ENCODE assay signal across 8 cellular contexts in the genomic region with DNA sequence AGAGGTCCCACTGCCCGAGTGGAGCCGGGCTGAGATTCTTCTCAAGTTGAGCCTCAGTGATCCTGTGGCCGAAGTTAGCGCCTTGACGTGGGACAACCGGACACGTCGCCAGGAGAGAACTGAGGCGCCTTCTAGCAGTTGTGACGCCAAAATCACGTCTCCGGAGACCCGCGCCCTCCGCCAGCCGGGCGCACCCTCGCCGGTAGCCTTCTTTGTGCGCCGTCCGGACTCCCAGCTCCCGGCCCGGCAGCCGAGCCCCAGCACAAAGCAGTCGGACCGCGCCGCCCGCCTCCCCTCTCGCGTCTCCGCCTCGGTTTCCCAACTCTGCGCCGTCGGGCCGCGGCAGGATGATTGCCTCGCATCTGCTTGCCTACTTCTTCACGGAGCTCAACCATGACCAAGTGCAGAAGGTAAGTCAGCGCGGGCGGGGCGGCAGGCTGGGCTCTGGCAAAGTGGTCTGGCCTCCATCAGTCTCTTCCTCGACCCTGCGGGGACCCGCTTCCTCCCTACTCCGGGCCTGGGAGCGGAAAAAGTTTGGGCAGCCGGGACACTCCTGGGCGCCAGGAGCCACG. TPM values are rescaled to one million over a fixed set of nuclear protein-coding genes. Genes with fewer than 3 reads are reported as not detected.
A peak's percentile ranks its signal among the peaks of the same experiment; 100 is the strongest.
DNase-seq lines count a peak whose midpoint lies in the region; ATAC-seq, FAIRE-seq and TF ChIP-seq lines count a peak whose summit lies in the region.
"Not testable (repeated sequence)": the region's sequence is repeated elsewhere in the genome, so short reads cannot be mapped to it uniquely, and the experiment has no call there.

No MANE protein-coding gene starts in this region.

- not testable (repeated sequence) for TF ChIP-seq POLR2A in K562 (conservative IDR thresholded peaks at IDR 0.05); thyroid gland (IDR thresholded peaks at IDR 0.05)

- peak overlapping the region; percentile 78 to 97 for H3K9ac ChIP-seq in K562 (ENCODE audit: insufficient read depth in 1 of 2, low read depth in 2 of 2, low read length in 2 of 2)
- H3K9ac ChIP-seq in neuronal stem cell (ENCODE audit: low read depth, low read length, poor library complexity), result peak overlapping the region; percentile 97

- H3K27me3 Mint-ChIP-seq in WTC11 (ENCODE audit: low read depth), result not testable (repeated sequence)

- not testable (repeated sequence) for H3K9me3 Mint-ChIP-seq in WTC11

- TF ChIP-seq EP300 in K562 (IDR thresholded peaks at IDR 0.05; ENCODE audit: low read length), result not testable (repeated sequence)

- peaks cover 30 to 50% of the 10 kb centered on the region in 2 experiments; a peak in 4 of 5 replicates for H3K4me1 ChIP-seq in K562 (replicated peaks in 1 of 2; ENCODE audit: control insufficient read depth in 2 of 2, insufficient read depth in 2 of 2, low read length in 2 of 2)
- H3K4me1 ChIP-seq in neuronal stem cell (ENCODE audit: control insufficient read depth in 2 of 2, insufficient read depth in 1 of 2, low read depth in 1 of 2, low read length in 2 of 2), result peaks cover 8 to 10% of the 10 kb centered on the region in 2 donors
- peaks cover 7 to 18% of the 10 kb centered on the region in 2 donors for H3K4me1 ChIP-seq in thyroid gland

- H3K27ac ChIP-seq in KOPT-K1 (ENCODE audit: low read depth, low read length, poor library complexity, severe bottlenecking) (peak overlapping the region; percentile 79), K562 (ENCODE audit: extremely low read depth, low read depth, low read length) (peak overlapping the region; percentile 83), neuronal stem cell (replicated peaks; ENCODE audit: low read length) (peak overlapping the region; percentile 74), thyroid gland (peak overlapping the region; percentile 1 to 62 (median 53))

- H4K8ac ChIP-seq in neuronal stem cell (ENCODE audit: low read depth, low read length), result not testable (repeated sequence)

- under 1% methylated on average over 41 of the region's 53 CpGs for WGBS in K562 (ENCODE audit: insufficient coverage, low coverage, missing lambda C conversion rate)
- WGBS in neuronal stem cell (ENCODE audit: extremely low coverage in 2 of 2, insufficient read length in 2 of 2, insufficient replicate concordance in 1 of 2), 2 donors, result no CpG with 5 or more reads among the region's 53 CpGs
- 0 to 2% methylated on average over 18 to 23 of the region's 53 CpGs for WGBS in thyroid gland, 2 donors

- ATAC-seq in GM18511 (IDR thresholded peaks at IDR 0.05; ENCODE audit: unreplicated experiment) (peak; percentile 15), HG02610 (IDR thresholded peaks at IDR 0.05; ENCODE audit: unreplicated experiment) (peak; percentile 0), K562 (peak; percentile 17), left cardiac atrium (peak; percentile 1 to 3)
- not testable (repeated sequence) for ATAC-seq in WTC11

- H3K4me1 Mint-ChIP-seq in WTC11, result peaks cover 52% of the 10 kb centered on the region

- H3K23ac ChIP-seq in neuronal stem cell (ENCODE audit: low read depth, low read length, poor library complexity), result peak overlapping the region; percentile 87

- TF ChIP-seq CTCF in WTC11 (IDR thresholded peaks at IDR 0.05); K562 (IDR thresholded peaks at IDR 0.05 in 2 of 3, conservative IDR thresholded peaks at IDR 0.05 in 1 of 3; ENCODE audit: insufficient read depth in 2 of 3, low read depth in 1 of 3, low read length in 3 of 3); thyroid gland (IDR thresholded peaks at IDR 0.05): not testable (repeated sequence)

- TSS peak; percentile 56 for BruUV-seq in K562 (replicated peaks; lab: Mats Ljungman, UMichigan)

- H4K20me1 ChIP-seq in K562 (replicated peaks; ENCODE audit: control insufficient read depth, insufficient read depth, low read length), result peaks cover 26% of the 10 kb centered on the region

- H3K4me3 ChIP-seq in K562 (peak overlapping the region; percentile 75), neuronal stem cell (ENCODE audit: low read length in 2 of 2) (peak overlapping the region; percentile 83 to 95), thyroid gland (replicated peaks in 1 of 3) (peak overlapping the region; percentile 53 to 69 (median 60))

- H3K4me3 Mint-ChIP-seq in WTC11, result peak overlapping the region; percentile 86

- in situ Hi-C loops in K562 (cut with MboI), result not testable (repeated sequence)

- not testable (repeated sequence) for TF ChIP-seq RAD21 in K562 (CRISPR knock-in tag; conservative IDR thresholded peaks at IDR 0.05 in 1 of 2, IDR thresholded peaks at IDR 0.05 in 1 of 2)

- H3K79me2 ChIP-seq in K562 (ENCODE audit: control insufficient read depth, insufficient read depth, low read length), result peaks cover 53% of the 10 kb centered on the region

- not testable (repeated sequence) for FAIRE-seq in K562 (lab: Jason Lieb, UNC)

- not testable (repeated sequence) for H2BK15ac ChIP-seq in neuronal stem cell (ENCODE audit: low read length)

- H4K91ac ChIP-seq in neuronal stem cell (ENCODE audit: low read depth, low read length, poor library complexity), result not testable (repeated sequence)

- peak overlapping the region; percentile 94 for H3K27ac Mint-ChIP-seq in WTC11

- not testable (repeated sequence) for H2BK120ac ChIP-seq in neuronal stem cell (ENCODE audit: low read depth, low read length)

- peak overlapping the region; percentile 97 for H3K18ac ChIP-seq in neuronal stem cell (ENCODE audit: low read length)

- not testable (repeated sequence) for H3K9me3 ChIP-seq in KOPT-K1 (ENCODE audit: insufficient read depth, low read length, poor library complexity, severe bottlenecking); K562 (replicated peaks; ENCODE audit: control insufficient read depth, insufficient read depth, low read depth, low read length); neuronal stem cell (replicated peaks in 1 of 2; ENCODE audit: control insufficient read depth in 2 of 2, insufficient read depth in 1 of 2, low read depth in 1 of 2, low read length in 2 of 2); thyroid gland

- DNase-seq in WTC11 (ENCODE audit: low spot score); K562 (ENCODE audit: extremely low read depth in 1 of 4, low spot score in 3 of 4): not testable (repeated sequence)
- DNase-seq in left cardiac atrium, result peak; percentile 47
- DNase-seq in neuronal stem cell (ENCODE audit: low spot score), result peak; percentile 47
- DNase-seq in thyroid gland, result peak; percentile 69 to 74

- H2AK5ac ChIP-seq in neuronal stem cell (ENCODE audit: low read depth, low read length), result peak overlapping the region; percentile 25

- H3K9me1 ChIP-seq in K562 (ENCODE audit: control insufficient read depth, insufficient read depth, low read length), result peaks cover 10% of the 10 kb centered on the region

- peak overlapping the region; percentile 34 for H2BK12ac ChIP-seq in neuronal stem cell (ENCODE audit: low read length)

- peak overlapping the region; percentile 89 for H2BK5ac ChIP-seq in neuronal stem cell (ENCODE audit: low read length)

- not testable (repeated sequence) for H3K4ac ChIP-seq in neuronal stem cell (ENCODE audit: low read length)

- H2AFZ ChIP-seq in K562 (ENCODE audit: low read depth, low read length) (peak overlapping the region; percentile 81), neuronal stem cell (ENCODE audit: low read length) (peak overlapping the region; percentile 87)

- H3K14ac ChIP-seq in neuronal stem cell (ENCODE audit: low read length), result not testable (repeated sequence)

- POLR2A ChIA-PET in WTC11 (lab: Charles Lee), result interaction anchor here (0.7 to 2.2 kb wide), 5 partner anchors 11 to 120 kb away, joined by 3 to 13 read pairs (median 6); no protein-coding TSS in a partner anchor
- POLR2A ChIA-PET in K562 (lab: Yijun Ruan, JAX), result interaction anchor here (2.3 kb wide), 1 partner anchor 9 kb away, joined by 11 read pairs; no protein-coding TSS in a partner anchor

- H3K36me3 Mint-ChIP-seq in WTC11, result not testable (repeated sequence)

- CTCF ChIA-PET in WTC11 (lab: Charles Lee), result interaction anchor here (1.1 to 4.4 kb wide), 4 partner anchors 9 to 144 kb away, joined by 3 to 60 read pairs (median 28); no protein-coding TSS in a partner anchor
- CTCF ChIA-PET in K562 (lab: Yijun Ruan, JAX; ENCODE audit: low intra/inter-chr PET ratio), result not testable (repeated sequence)

- not testable (repeated sequence) for H3K36me3 ChIP-seq in KOPT-K1 (ENCODE audit: insufficient read depth, low read length); neuronal stem cell (replicated peaks in 1 of 2; ENCODE audit: control insufficient read depth in 2 of 2, insufficient read depth in 2 of 2, low read length in 2 of 2); thyroid gland
- H3K36me3 ChIP-seq in K562 (ENCODE audit: control insufficient read depth, insufficient read depth, low read length), result peaks cover 14% of the 10 kb centered on the region; the same call in 2 of the 3 replicates

- peaks cover 12% of the 10 kb centered on the region for H3K79me1 ChIP-seq in neuronal stem cell (ENCODE audit: low read depth, low read length)

- not testable (repeated sequence) for H3K27me3 ChIP-seq in K562 (ENCODE audit: control insufficient read depth in 2 of 2, insufficient read depth in 2 of 2, low read length in 2 of 2); neuronal stem cell (ENCODE audit: control insufficient read depth in 3 of 3, insufficient read depth in 3 of 3, low read depth in 1 of 3, low read length in 3 of 3); thyroid gland

- H3K4me2 ChIP-seq in K562 (ENCODE audit: insufficient read depth, low read length) (peak overlapping the region; percentile 89), neuronal stem cell (ENCODE audit: insufficient read depth, low read length, poor library complexity, severe bottlenecking) (peak overlapping the region; percentile 84)

- intact Hi-C loops in K562 (cut with micrococcal nuclease); left cardiac atrium (cut with DNase I); thyroid gland (cut with DNase I): not testable (repeated sequence)

RNA-seq across cellular contexts. Expression of a gene that starts 0.4 kb away (rescaled TPM):
- total RNA-seq in WTC11 (2021) (61.6 to 74.5 TPM (median 73.9 TPM) in 3 replicates), K562 (2014; rRNA removed) (17.4 and 17.7 TPM in 2 replicates), K562 (2014; rRNA removed; fragmentation: Illumina TruSeq; extraction: Trizol) (17.9 and 19.9 TPM in 2 replicates), K562 (2015; rRNA removed; fragmentation: Illumina TruSeq; extraction: Trizol) (17.2 and 17.3 TPM in 2 replicates), K562 (2021) (40.8 and 42.6 TPM in 2 replicates), left cardiac atrium (10 to 100 TPM; 17.2 to 18.4 TPM), thyroid gland (10 to 100 TPM in 3 of 4 donors, 1 to 10 TPM in 1; 6.7 to 47.8 (median 26.9) TPM)
- 93.6 and 110 TPM in 2 replicates for total RNA-seq in K562 (2011; cell fraction: chromatin; rRNA removed; ENCODE audit: low replicate concordance)
- 73.7 and 77.0 TPM in 2 replicates for total RNA-seq in K562 (2011; cell fraction: nucleolus; rRNA removed)
- total RNA-seq in K562 (2011; cell fraction: nucleoplasm; rRNA removed), result 56.9 and 66.5 TPM in 2 replicates
- polyA plus RNA-seq in K562 (2011; rRNA removed) (38.1 and 56.0 TPM in 2 replicates), K562 (2014; fragmentation: Illumina TruSeq; extraction: Trizol) (24.3 and 26.4 TPM in 2 replicates), K562 (2014; fragmentation: Nextera tagmentation; extraction: Ambion mirVana) (1 to 10 TPM; 4.7 to 6.4 TPM), K562 (2014; rRNA removed) (21.3 and 22.3 TPM in 2 replicates)
- 30.7 and 37.0 TPM in 2 replicates for polyA plus RNA-seq in K562 (2011; cell fraction: cytosol; rRNA removed)
- 42.2 and 63.3 TPM in 2 replicates for polyA plus RNA-seq in K562 (2011; cell fraction: nucleus; rRNA removed)
- polyA plus RNA-seq in K562 (2012), result 10.0 and 31.3 TPM in 2 replicates
- polyA minus RNA-seq in K562 (2011; rRNA and poly(A)+ RNA removed), result 141 and 242 TPM in 2 replicates
- 70.3 and 92.1 TPM in 2 replicates for polyA minus RNA-seq in K562 (2011; cell fraction: cytosol; rRNA and poly(A)+ RNA removed)
- 49.3 and 62.1 TPM in 2 replicates for polyA minus RNA-seq in K562 (2011; cell fraction: nucleus; rRNA and poly(A)+ RNA removed)
- polyA plus RNA-seq in neuronal stem cell (2013, experiment 1 of 2), result 8.2 TPM
- 8.4 TPM for polyA plus RNA-seq in neuronal stem cell (2013, experiment 2 of 2)
